Comparison of ENCODE assay signal across 11 cellular contexts in genomic region chr14:104139460-104140212, GRCh38. TPM values are rescaled to one million over a fixed set of nuclear protein-coding genes. Genes with fewer than 3 reads are reported as not detected.
A peak's percentile ranks its signal among the peaks of the same experiment; 100 is the strongest.
DNase-seq lines count a peak whose midpoint lies in the region; ATAC-seq and TF ChIP-seq lines count a peak whose summit lies in the region.
"Had no signal": no experiment of that assay in that cellular context is flagged by ENCODE, and none has a peak within 500 bp of the region (broad histone marks: within the 10 kb centered on the region; RNA-seq: fewer than 3 reads in every experiment).

No MANE protein-coding gene starts in this region.

- H3K27me3 Mint-ChIP-seq in MCF 10A (ENCODE audit: insufficient read depth, unreplicated experiment) (peaks cover 48% of the 10 kb centered on the region), naive B cell (peaks cover 8 to 60% (median 32%) of the 10 kb centered on the region in 3 donors)

- no peak overlapping the region for H3K4me3 Mint-ChIP-seq in MCF 10A (ENCODE audit: unreplicated experiment)
- H3K4me3 Mint-ChIP-seq in naive B cell, result peak overlapping the region in 6 of 8 donors; percentile 10 to 76 (median 50)

- H3K9me3 Mint-ChIP-seq in MCF 10A (ENCODE audit: unreplicated experiment) (no peaks in the 10 kb centered on the region), naive B cell (no peaks in the 10 kb centered on the region)

- H3K27ac ChIP-seq in breast epithelium (peak overlapping the region in 1 of 2 donors; percentile 7), esophagus squamous epithelium (peak overlapping the region in 1 of 4 donors; percentile 64), urinary bladder (ENCODE audit: low read depth) (no peak overlapping the region)
- H3K27ac ChIP-seq: ascending aorta had no signal

- WGBS in esophagus squamous epithelium, 2 donors, result 0 to 36% methylated on average over 2 to 6 of the region's 14 CpGs
- 44% methylated on average over 14 of the region's 14 CpGs for WGBS in urinary bladder

- intact Hi-C loops in breast epithelium (cut with DNase I; ENCODE audit: low total_unique reads) (loop anchor here (10.0 kb wide), 1 partner anchor 425 kb away; no protein-coding TSS in a partner anchor), MCF 10A (cut with micrococcal nuclease) (no loop called here), esophagus squamous epithelium (cut with DNase I) (loop anchor here (5.0 to 10.0 kb wide), 2 partner anchors 423 to 495 kb away; no protein-coding TSS in a partner anchor)

- DNase-seq in breast epithelium (ENCODE audit: low spot score in 2 of 2) (peak in 1 of 2 donors; percentile 34), MCF 10A (ENCODE audit: unreplicated experiment) (no peak), esophagus squamous epithelium (lab: John Stamatoyannopoulos, UW) (no peak), naive B cell (no peak), NCI-H2196 treated with DMSO at 0.1 percent for 48 hours (lab: John Stamatoyannopoulos, UW; ENCODE audit: unreplicated experiment) (no peak), NCI-H2029 (lab: John Stamatoyannopoulos, UW) (no peak), iPS-NIHi7 (ENCODE audit: extremely low spot score) (no peak)
- DNase-seq: activated CD4-positive, alpha-beta T cell treated with anti-CD3 and anti-CD28 coated beads, Interleukin-2, amount 50 U/mL, for 4 hours; IMR-90 had no signal

- POLR2A ChIA-PET in MCF 10A (lab: Yijun Ruan, JAX), result no interaction called here

- H3K36me3 ChIP-seq in breast epithelium (no peaks in the 10 kb centered on the region), esophagus squamous epithelium (no peaks in the 10 kb centered on the region), urinary bladder (ENCODE audit: insufficient read depth) (no peaks in the 10 kb centered on the region)
- H3K36me3 ChIP-seq: ascending aorta had no signal

- H3K36me3 Mint-ChIP-seq in MCF 10A (ENCODE audit: insufficient read depth, unreplicated experiment), result no peaks in the 10 kb centered on the region
- no peaks in the 10 kb centered on the region for H3K36me3 Mint-ChIP-seq in naive B cell

- peaks cover 10 to 15% of the 10 kb centered on the region in 2 donors for H3K4me1 ChIP-seq in breast epithelium
- peaks cover 18 to 56% (median 31%) of the 10 kb centered on the region in 3 donors for H3K4me1 ChIP-seq in esophagus squamous epithelium
- H3K4me1 ChIP-seq in urinary bladder (ENCODE audit: insufficient read depth), result peaks cover 1% of the 10 kb centered on the region

- no peak for ATAC-seq in naive B cell (ENCODE audit: low read depth in 2 of 2)

- H3K4me1 Mint-ChIP-seq in MCF 10A (ENCODE audit: insufficient read depth, unreplicated experiment) (no peaks in the 10 kb centered on the region), naive B cell (peaks cover 11 to 16% (median 11%) of the 10 kb centered on the region in 3 donors)

- H3K4me3 ChIP-seq in breast epithelium (peak overlapping the region; percentile 40 to 83 (median 59)), esophagus squamous epithelium (peak overlapping the region; percentile 21 to 67 (median 45)), urinary bladder (ENCODE audit: low read depth, low read length) (peak overlapping the region; percentile 57)

- TF ChIP-seq CTCF in breast epithelium (IDR thresholded peaks at IDR 0.05) (no peak), MCF 10A (IDR thresholded peaks at IDR 0.05; ENCODE audit: unreplicated experiment) (no peak), esophagus squamous epithelium (IDR thresholded peaks at IDR 0.05) (no peak)

- CTCF ChIA-PET in MCF 10A (lab: Yijun Ruan, JAX), result interaction anchor here (0.6 to 2.6 kb wide), 8 partner anchors 9 to 816 kb away, joined by 3 to 24 read pairs (median 4); no protein-coding TSS in a partner anchor

- H3K9me3 ChIP-seq in breast epithelium, result no peaks in the 10 kb centered on the region
- H3K9me3 ChIP-seq in esophagus squamous epithelium, result no peaks in the 10 kb centered on the region
- H3K9me3 ChIP-seq: ascending aorta had no signal

- H3K27me3 ChIP-seq in breast epithelium (peaks cover 0 to 53% of the 10 kb centered on the region in 2 donors), esophagus squamous epithelium (peaks cover 13 to 73% (median 22%) of the 10 kb centered on the region in 4 donors)

- no peak for TF ChIP-seq POLR2A in breast epithelium (IDR thresholded peaks at IDR 0.05)
- no peak for TF ChIP-seq POLR2A in esophagus squamous epithelium (IDR thresholded peaks at IDR 0.05)

- BruUV-seq in MCF 10A (replicated peaks; lab: Mats Ljungman, UMichigan), result no TSS peak

- H3K27ac Mint-ChIP-seq in MCF 10A (ENCODE audit: low read depth, unreplicated experiment), result no peak overlapping the region
- H3K27ac Mint-ChIP-seq in naive B cell, result no peak overlapping the region

RNA-seq across cellular contexts. Expression of gene KIF26A, which starts 1.2 kb away (rescaled TPM):
- total RNA-seq in breast epithelium (1 to 10 TPM; 1.4 to 4.6 (median 2.2) TPM), MCF 10A (2022) (0.26 and 0.39 TPM in 2 replicates), esophagus squamous epithelium (1 to 10 TPM in 2 of 4 donors, under 1 TPM in 2; 0.80 to 2.7 (median 0.96) TPM), urinary bladder (8.5 TPM)
- polyA plus RNA-seq in naive B cell (ENCODE audit: low read depth in 6 of 6) (not detected), urinary bladder (5.7 TPM)
- total RNA-seq: IMR-90 had no signal
- polyA plus RNA-seq: IMR-90 had no signal

RNA-seq across cellular contexts. Expression of gene ASPG, which starts 54.1 kb away (rescaled TPM):
- under 1 TPM in 2 of 3 donors, not detected in 1; 0.15 to 0.33 TPM for total RNA-seq in breast epithelium
- total RNA-seq in MCF 10A (2022), result 0.05 and 0.12 TPM in 2 replicates
- total RNA-seq in esophagus squamous epithelium, result 10 to 100 TPM; 12.2 to 78.2 (median 40.8) TPM
- polyA plus RNA-seq in naive B cell (ENCODE audit: low read depth in 6 of 6), result not detected
- total RNA-seq in urinary bladder, result 2.2 TPM
- polyA plus RNA-seq in urinary bladder, result 2.7 TPM
- total RNA-seq: ascending aorta, IMR-90 had no signal
- polyA plus RNA-seq: IMR-90 had no signal
